Comparison of ENCODE assay signal across 8 cellular contexts in the genomic region with DNA sequence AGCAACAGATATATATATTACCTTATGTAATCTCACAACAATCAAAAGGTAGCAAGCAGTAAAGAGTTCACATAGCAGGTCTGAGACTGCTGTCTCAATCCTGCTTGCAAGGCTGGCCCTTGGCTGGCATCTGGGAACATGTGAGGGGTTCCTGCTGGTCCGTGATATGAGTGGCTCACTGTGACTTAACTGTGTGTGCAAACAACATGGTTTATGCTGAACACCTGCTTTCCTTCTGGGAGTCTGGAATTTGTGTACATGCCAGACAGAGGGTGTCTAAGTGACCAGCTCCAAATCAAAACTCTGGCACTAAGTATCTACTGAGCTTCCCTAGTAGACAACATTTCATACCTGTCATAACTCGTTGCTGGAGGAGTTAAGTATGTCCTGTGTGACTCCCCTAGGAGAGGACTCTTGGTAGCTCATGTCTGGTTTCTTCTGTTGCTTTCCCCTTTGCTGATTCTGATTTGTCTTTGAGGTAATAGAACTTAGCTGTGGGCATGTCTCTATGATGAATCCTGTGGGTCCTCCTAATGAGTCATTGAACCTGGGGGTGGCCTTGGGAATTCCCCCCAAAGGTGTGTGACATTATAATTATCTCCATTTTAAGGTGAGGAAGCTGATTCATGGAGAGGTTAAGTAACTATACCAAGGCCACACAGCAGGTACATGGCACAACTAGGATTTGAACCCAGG.
A peak's percentile ranks its signal among the peaks of the same experiment; 100 is the strongest.
DNase-seq lines count a peak whose midpoint lies in the region; ATAC-seq and TF ChIP-seq lines count a peak whose summit lies in the region.

No MANE protein-coding gene starts in this region.

- H3K4me3 ChIP-seq in colonic mucosa = no peak overlapping the region

- H3K36me3 Mint-ChIP-seq in immature natural killer cell = peaks cover 14 to 26% (median 22%) of the 10 kb centered on the region in 3 donors

- H3K27ac ChIP-seq in colonic mucosa = no peak overlapping the region

- H3K9me3 Mint-ChIP-seq in immature natural killer cell = no peaks in the 10 kb centered on the region

- no peaks in the 10 kb centered on the region for H3K36me3 ChIP-seq in colonic mucosa

- no peak overlapping the region for H3K9ac ChIP-seq in colonic mucosa (ENCODE audit: low read depth in 2 of 2, low read length in 2 of 2)

- H3K4me1 Mint-ChIP-seq in immature natural killer cell = peaks cover 85 to 100% of the 10 kb centered on the region in 2 donors

- peaks cover 12% of the 10 kb centered on the region for H3K4me1 ChIP-seq in colonic mucosa

- intact Hi-C loops in colonic mucosa (cut with DNase I) = no loop called here

- H3K9me3 ChIP-seq in colonic mucosa = no peaks in the 10 kb centered on the region

- no peak overlapping the region for H3K4me3 Mint-ChIP-seq in immature natural killer cell

- no peaks in the 10 kb centered on the region for H3K27me3 Mint-ChIP-seq in immature natural killer cell (ENCODE audit: low read depth in 3 of 3)

- no peak for TF ChIP-seq CTCF in colonic mucosa (IDR thresholded peaks at IDR 0.05)

- H3K27ac Mint-ChIP-seq in immature natural killer cell = peak overlapping the region in 4 of 6 donors; percentile 17 to 95 (median 35)

- H3K27me3 ChIP-seq in colonic mucosa = no peaks in the 10 kb centered on the region

- DNase-seq in activated CD8-positive, alpha-beta memory T cell treated with anti-CD3 and anti-CD28 coated beads, Interleukin-2, amount 50 U/mL, for 24 hours (ENCODE audit: extremely low read depth) = peak; percentile 28
- DNase-seq in immature natural killer cell (no peak), colonic mucosa (no peak), NCI-H526 treated with DMSO at 0.1 percent for 48 hours (lab: John Stamatoyannopoulos, UW) (no peak), NCI-H146 treated with DMSO at 0.1 percent for 48 hours (lab: John Stamatoyannopoulos, UW; ENCODE audit: unreplicated experiment) (no peak), NCI-H345 treated with DMSO at 0.1 percent for 48 hours (lab: John Stamatoyannopoulos, UW; ENCODE audit: unreplicated experiment) (no peak)
- DNase-seq in stimulated activated CD8-positive, alpha-beta memory T cell treated with anti-CD3 and anti-CD28 coated beads, Interleukin-12 subunit alpha, Interleukin-12 subunit beta, amount 100 ng/mL, for 24 hours (ENCODE audit: extremely low read depth) = peak; percentile 20

- peak; percentile 29 for ATAC-seq in HG02610 (IDR thresholded peaks at IDR 0.05; ENCODE audit: unreplicated experiment)

Comparison
In these comparisons a context has a peak if more than half of its experiments do, and no peak if none do; other contexts are left out.
1. DNase-seq: peak in activated CD8-positive, alpha-beta memory T cell treated with anti-CD3 and anti-CD28 coated beads, Interleukin-2, amount 50 U/mL, for 24 hours (single experiment) and stimulated activated CD8-positive, alpha-beta memory T cell treated with anti-CD3 and anti-CD28 coated beads, Interleukin-12 subunit alpha, Interleukin-12 subunit beta, amount 100 ng/mL, for 24 hours (single experiment); none in immature natural killer cell (0 of 3), colonic mucosa (single experiment), NCI-H526 treated with DMSO at 0.1 percent for 48 hours (single experiment), NCI-H146 treated with DMSO at 0.1 percent for 48 hours (single experiment) and NCI-H345 treated with DMSO at 0.1 percent for 48 hours (single experiment).